In the genomic region with DNA sequence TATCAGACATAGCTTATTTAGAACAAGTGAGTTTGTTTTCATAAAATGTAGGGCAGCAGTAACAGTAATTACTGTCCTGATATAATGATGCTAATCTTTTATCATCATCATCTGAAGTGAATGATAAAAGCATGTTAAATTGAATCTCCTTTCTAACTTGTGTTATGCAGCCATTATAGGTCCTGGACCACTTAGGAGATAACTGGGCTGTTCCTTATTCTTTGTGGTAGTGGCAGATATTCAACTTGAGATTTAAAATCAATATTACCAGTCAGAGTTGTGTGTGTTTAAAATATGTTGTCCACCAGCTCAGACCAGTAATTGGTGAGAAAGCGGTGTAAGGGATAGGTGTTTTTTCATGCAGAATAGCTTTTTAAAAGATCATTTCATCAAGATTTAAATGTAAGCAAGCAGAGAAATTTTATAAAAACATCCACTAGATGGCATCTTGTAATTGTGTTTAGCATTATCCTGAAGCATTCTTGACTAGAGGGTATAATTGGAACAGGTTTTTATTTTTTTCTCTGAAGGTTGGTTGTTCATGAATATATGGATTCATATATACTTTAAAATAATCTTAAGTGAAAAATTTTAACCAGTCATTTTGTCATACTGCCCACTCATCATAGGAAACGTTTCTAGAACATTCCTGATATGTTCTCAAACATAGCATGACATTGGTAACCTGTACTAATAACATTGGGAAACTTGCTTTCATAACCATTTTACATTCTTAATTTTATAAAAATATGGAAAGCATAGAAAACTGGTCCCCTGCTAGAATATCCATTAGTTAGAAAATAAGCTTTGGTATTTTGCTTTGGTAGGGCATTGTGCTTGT, we compare ENCODE assay signal across 8 cellular contexts.
DNase-seq lines count a peak whose midpoint lies in the region; ATAC-seq and TF ChIP-seq lines count a peak whose summit lies in the region.

No MANE protein-coding gene starts in this region.

- no peak for ATAC-seq in stimulated activated memory B cell treated with anti-CD40 and anti-IgM and Interleukin-4, amounts not matched to agents 10 μg/mL and 1 μg/mL and 100 μg/mL, for 72 hours
- ATAC-seq in GM19397 (IDR thresholded peaks at IDR 0.05; ENCODE audit: unreplicated experiment) (no peak), HG03175 (IDR thresholded peaks at IDR 0.05; ENCODE audit: unreplicated experiment) (no peak), HG03108 (IDR thresholded peaks at IDR 0.05; ENCODE audit: unreplicated experiment) (no peak)

- no peak overlapping the region for H3K9ac ChIP-seq in Karpas-422 (ENCODE audit: low read length)

- H3K9me3 Mint-ChIP-seq in stimulated activated memory B cell treated with anti-CD40 and anti-IgM and Interleukin-4, amounts not matched to agents 10 μg/mL and 1 μg/mL and 100 μg/mL, for 72 hours: no peaks in the 10 kb centered on the region

- peaks cover 49% of the 10 kb centered on the region for H3K4me1 Mint-ChIP-seq in stimulated activated memory B cell treated with anti-CD40 and anti-IgM and Interleukin-4, amounts not matched to agents 10 μg/mL and 1 μg/mL and 100 μg/mL, for 72 hours

- H4K20me1 ChIP-seq in Karpas-422 (ENCODE audit: insufficient read depth, low read depth, low read length): no peaks in the 10 kb centered on the region

- H3K36me3 ChIP-seq in Karpas-422 (ENCODE audit: insufficient read depth, low read length): no peaks in the 10 kb centered on the region

- DNase-seq in DMS53 (lab: John Stamatoyannopoulos, UW) (peak; percentile 64), Karpas-422 (peak; percentile 82), SK-MEL-5 (ENCODE audit: low read depth, low spot score) (peak; percentile 56), fibroblast of villous mesenchyme (ENCODE audit: low read depth) (peak; percentile 35)

- no peak overlapping the region for H2AFZ ChIP-seq in Karpas-422 (ENCODE audit: low read length)

- no peaks in the 10 kb centered on the region for H3K36me3 Mint-ChIP-seq in stimulated activated memory B cell treated with anti-CD40 and anti-IgM and Interleukin-4, amounts not matched to agents 10 μg/mL and 1 μg/mL and 100 μg/mL, for 72 hours

- H3K4me3 ChIP-seq in Karpas-422 (ENCODE audit: low read length) (no peak overlapping the region), fibroblast of villous mesenchyme (ENCODE audit: low read depth, low read length) (no peak overlapping the region)

- H3K27me3 Mint-ChIP-seq in stimulated activated memory B cell treated with anti-CD40 and anti-IgM and Interleukin-4, amounts not matched to agents 10 μg/mL and 1 μg/mL and 100 μg/mL, for 72 hours: no peaks in the 10 kb centered on the region

- peaks cover 48% of the 10 kb centered on the region for H3K4me1 ChIP-seq in Karpas-422 (ENCODE audit: low read length)

- in situ Hi-C loops in SK-MEL-5 (cut with HindIII; ENCODE audit: low pct_unique_long_range_greater_than_20kb, low sequenced_read_pairs): no loop called here

- no peaks in the 10 kb centered on the region for H3K27me3 ChIP-seq in Karpas-422 (ENCODE audit: low read length)

- H3K4me3 Mint-ChIP-seq in stimulated activated memory B cell treated with anti-CD40 and anti-IgM and Interleukin-4, amounts not matched to agents 10 μg/mL and 1 μg/mL and 100 μg/mL, for 72 hours: no peak overlapping the region

- no peaks in the 10 kb centered on the region for H3K9me2 ChIP-seq in Karpas-422 (replicated peaks; ENCODE audit: insufficient read depth, low read length)

- H3K79me2 ChIP-seq in Karpas-422 (ENCODE audit: low read length): peaks cover 98% of the 10 kb centered on the region

- H3K4me2 ChIP-seq in Karpas-422 (ENCODE audit: low read depth, low read length, poor library complexity, severe bottlenecking): no peak overlapping the region

- no peaks in the 10 kb centered on the region for H3K9me3 ChIP-seq in Karpas-422 (ENCODE audit: low read length)

- peak overlapping the region; percentile 53 for H3K27ac Mint-ChIP-seq in stimulated activated memory B cell treated with anti-CD40 and anti-IgM and Interleukin-4, amounts not matched to agents 10 μg/mL and 1 μg/mL and 100 μg/mL, for 72 hours

- TF ChIP-seq CTCF in fibroblast of villous mesenchyme (IDR thresholded peaks at IDR 0.05; ENCODE audit: insufficient read depth, low read depth, low read length): peak; percentile 42

- H3K27ac ChIP-seq in Karpas-422 (ENCODE audit: low read length): no peak overlapping the region
